Comparison of ENCODE assay signal across 8 cellular contexts in genomic region chr10:72249176-72249862, GRCh38. TPM values are rescaled to one million over a fixed set of nuclear protein-coding genes. Genes with fewer than 3 reads are reported as not detected.
A peak's percentile ranks its signal among the peaks of the same experiment; 100 is the strongest.
DNase-seq lines count a peak whose midpoint lies in the region; ATAC-seq and TF ChIP-seq lines count a peak whose summit lies in the region.
"Not testable (repeated sequence)": the region's sequence is repeated elsewhere in the genome, so short reads cannot be mapped to it uniquely, and the experiment has no call there.

No MANE protein-coding gene starts in this region.

- H3K4me1 Mint-ChIP-seq in activated naive CD8-positive, alpha-beta T cell (ENCODE audit: low read depth) = peaks cover 76% of the 10 kb centered on the region
- peaks cover 69% of the 10 kb centered on the region for H3K4me1 Mint-ChIP-seq in mesothelial cell of epicardium

- H3K4me3 ChIP-seq in Peyer's patch (peak overlapping the region in 2 of 4 donors; percentile 33 to 35), skeletal muscle tissue (ENCODE audit: low read length in 3 of 3) (peak overlapping the region in 2 of 3 donors; percentile 56 to 63), vagina (peak overlapping the region in 1 of 2 donors; percentile 37)

- not testable (repeated sequence) for H3K36me3 Mint-ChIP-seq in activated naive CD8-positive, alpha-beta T cell; mesothelial cell of epicardium

- not testable (repeated sequence) for H3K9ac ChIP-seq in skeletal muscle tissue (ENCODE audit: low read depth in 1 of 3, low read length in 3 of 3)

- H3K36me3 ChIP-seq in Peyer's patch; skeletal muscle tissue (ENCODE audit: control insufficient read depth in 3 of 3, insufficient read depth in 3 of 3, low read length in 3 of 3); vagina: not testable (repeated sequence)

- TF ChIP-seq CTCF in Peyer's patch (IDR thresholded peaks at IDR 0.05); mesothelial cell of epicardium (IDR thresholded peaks at IDR 0.05; ENCODE audit: unreplicated experiment); vagina (IDR thresholded peaks at IDR 0.05): not testable (repeated sequence)

- H3K4me3 Mint-ChIP-seq in activated naive CD8-positive, alpha-beta T cell = peak overlapping the region; percentile 81
- not testable (repeated sequence) for H3K4me3 Mint-ChIP-seq in mesothelial cell of epicardium

- H3K9me3 Mint-ChIP-seq in activated naive CD8-positive, alpha-beta T cell (ENCODE audit: low read depth); mesothelial cell of epicardium: not testable (repeated sequence)

- H3K27me3 Mint-ChIP-seq in activated naive CD8-positive, alpha-beta T cell; mesothelial cell of epicardium (ENCODE audit: low read depth): not testable (repeated sequence)

- H3K9me3 ChIP-seq in Peyer's patch; skeletal muscle tissue (ENCODE audit: control insufficient read depth in 3 of 3, low read length in 3 of 3); vagina: not testable (repeated sequence)

- peaks cover 7 to 83% (median 57%) of the 10 kb centered on the region in 4 donors for H3K4me1 ChIP-seq in Peyer's patch
- H3K4me1 ChIP-seq in skeletal muscle tissue (ENCODE audit: control insufficient read depth in 3 of 3, insufficient read depth in 3 of 3, low read length in 3 of 3) = peaks cover 63 to 79% (median 68%) of the 10 kb centered on the region in 3 donors
- H3K4me1 ChIP-seq in vagina = peaks cover 100% of the 10 kb centered on the region

- H3K27me3 ChIP-seq in Peyer's patch; skeletal muscle tissue (ENCODE audit: control insufficient read depth in 3 of 3, insufficient read depth in 3 of 3, low read length in 3 of 3); vagina: not testable (repeated sequence)

- H3K27ac Mint-ChIP-seq in activated naive CD8-positive, alpha-beta T cell = peak overlapping the region; percentile 94
- H3K27ac Mint-ChIP-seq in mesothelial cell of epicardium = peak overlapping the region; percentile 93

- TF ChIP-seq POLR2A in Peyer's patch (IDR thresholded peaks at IDR 0.05); vagina (IDR thresholded peaks at IDR 0.05): not testable (repeated sequence)

- H3K27ac ChIP-seq in Peyer's patch (peak overlapping the region; percentile 78 to 94 (median 88)), epithelial cell of prostate (peak overlapping the region; percentile 97), skeletal muscle tissue (ENCODE audit: low read depth, low read length) (peak overlapping the region; percentile 90), vagina (peak overlapping the region; percentile 98)

- intact Hi-C loops in vagina (cut with DNase I) = not testable (repeated sequence)

- peak; percentile 7 for ATAC-seq in GM18858 (IDR thresholded peaks at IDR 0.05; ENCODE audit: unreplicated experiment)
- ATAC-seq in HG02870 (IDR thresholded peaks at IDR 0.05; ENCODE audit: unreplicated experiment) = peak; percentile 5

- peak in 2 of 3 donors; percentile 36 to 59 for DNase-seq in Peyer's patch
- not testable (repeated sequence) for DNase-seq in epithelial cell of prostate (ENCODE audit: low read depth, low spot score); mesothelial cell of epicardium (ENCODE audit: low spot score in 2 of 2, unreplicated experiment in 2 of 2); vagina (ENCODE audit: extremely low spot score in 2 of 2)

RNA-seq across cellular contexts. Expression of gene DDIT4, which starts 24.4 kb away (rescaled TPM):
- 100 to 1,000 TPM in 3 of 4 donors, 10 to 100 TPM in 1; 80.6 to 275 (median 123) TPM for total RNA-seq in Peyer's patch
- total RNA-seq in mesothelial cell of epicardium = 61.6 to 62.5 TPM (median 61.9 TPM) in 3 replicates
- 87.2 TPM for total RNA-seq in skeletal muscle tissue
- total RNA-seq in vagina = 1,063 TPM

RNA-seq across cellular contexts. Expression of gene ASCC1, which starts 33.2 kb away (rescaled TPM):
- total RNA-seq in Peyer's patch (10 to 100 TPM in 3 of 4 donors, 1 to 10 TPM in 1; 9.7 to 48.7 (median 21.5) TPM), mesothelial cell of epicardium (35.2 to 36.6 TPM (median 36.4 TPM) in 3 replicates), skeletal muscle tissue (21.4 TPM), vagina (38.5 TPM)

RNA-seq across cellular contexts. Expression of gene ANAPC16, which starts 33.5 kb away (rescaled TPM):
- 10 to 100 TPM; 55.0 to 73.4 (median 60.6) TPM for total RNA-seq in Peyer's patch
- 74.3 to 80.5 TPM (median 78.7 TPM) in 3 replicates for total RNA-seq in mesothelial cell of epicardium
- 58.5 TPM for total RNA-seq in skeletal muscle tissue
- 76.6 TPM for total RNA-seq in vagina
